In genomic region chr9:136092353-136092650, GRCh38 we compare ENCODE assay signal across 18 cellular contexts. TPM values are rescaled to one million over a fixed set of nuclear protein-coding genes. Genes with fewer than 3 reads are reported as not detected.
DNase-seq lines count a peak whose midpoint lies in the region; ATAC-seq and TF ChIP-seq lines count a peak whose summit lies in the region.
"Had no signal": no experiment of that assay in that cellular context is flagged by ENCODE, and none has a peak within 500 bp of the region (broad histone marks: within the 10 kb centered on the region; RNA-seq: fewer than 3 reads in every experiment).

No MANE protein-coding gene starts in this region.

- H2BK15ac ChIP-seq in IMR-90 (ENCODE audit: low read depth, low read length): no peak overlapping the region

- no TSS peak for BruUV-seq in IMR-90 (replicated peaks; lab: Mats Ljungman, UMichigan)

- no peak for DNase-seq in IMR-90
- DNase-seq in body of pancreas: no peak
- no peak for DNase-seq in neural crest cell (ENCODE audit: low read depth, low spot score)
- no peak for DNase-seq in testis
- DNase-seq in effector CD4-positive, alpha-beta T cell: no peak
- no peak for DNase-seq in COLO668 (lab: John Stamatoyannopoulos, UW; ENCODE audit: unreplicated experiment)
- no peak for DNase-seq in stimulated activated CD4-positive, alpha-beta T cell treated with anti-CD3 and anti-CD28 coated beads, Interleukin-2, amount 100 ng/mL, for 24 hours
- DNase-seq: activated CD4-positive, alpha-beta T cell treated with anti-CD3 and anti-CD28 coated beads, Interleukin-2, amount 50 U/mL, for 48 hours; activated naive CD8-positive, alpha-beta T cell treated with anti-CD3 and anti-CD28 coated beads for 36 hours; activated T-cell treated with anti-CD3 and anti-CD28 coated beads, Interleukin-2, amount 50 U/mL, for 48 hours; HCEC 1CT; naive B cell; NCI-H2029; NCI-H524 had no signal

- in situ Hi-C loops in IMR-90 (cut with MboI; ENCODE audit: low sequenced_read_pairs): no loop called here

- H3K27me3 Mint-ChIP-seq in neural crest cell (ENCODE audit: low read depth): peaks cover 15% of the 10 kb centered on the region
- H3K27me3 Mint-ChIP-seq: activated naive CD8-positive, alpha-beta T cell treated with anti-CD3 and anti-CD28 coated beads for 36 hours had no signal

- H3K9me3 ChIP-seq in IMR-90 (ENCODE audit: control insufficient read depth, insufficient read depth, low read length): no peaks in the 10 kb centered on the region
- no peaks in the 10 kb centered on the region for H3K9me3 ChIP-seq in body of pancreas
- no peaks in the 10 kb centered on the region for H3K9me3 ChIP-seq in testis
- H3K9me3 ChIP-seq: BLaER1 treated with 17β-estradiol and CSF1 and Interleukin-3, amounts not matched to agents 10 nM and 100 nM; breast epithelium; suprapubic skin had no signal

- H3K36me3 Mint-ChIP-seq in neural crest cell (ENCODE audit: low read depth): no peaks in the 10 kb centered on the region
- H3K36me3 Mint-ChIP-seq: activated naive CD8-positive, alpha-beta T cell treated with anti-CD3 and anti-CD28 coated beads for 36 hours; naive B cell had no signal

- intact Hi-C loops in IMR-90 (cut with micrococcal nuclease): no loop called here
- intact Hi-C loops in body of pancreas (cut with DNase I): loop anchor here (5.0 kb wide), 1 partner anchor 35 kb away; no protein-coding TSS in a partner anchor
- intact Hi-C loops in testis (cut with DNase I; ENCODE audit: low total_unique reads): no loop called here

- no peak overlapping the region for H2BK5ac ChIP-seq in IMR-90 (ENCODE audit: low read depth, low read length, poor library complexity, severe bottlenecking)

- CTCF ChIA-PET in IMR-90 (lab: Yijun Ruan, JAX): no interaction called here

- H3K27ac ChIP-seq in IMR-90 (ENCODE audit: insufficient read depth, low read length) (no peak overlapping the region), body of pancreas (peak overlapping the region in 3 of 4 donors; percentile 52 to 88 (median 85)), testis (peak overlapping the region; percentile 31 to 88)

- TF ChIP-seq RAD21 in IMR-90 (IDR thresholded peaks at IDR 0.05; ENCODE audit: low read length): no peak

- H3K4me1 ChIP-seq in IMR-90 (ENCODE audit: control insufficient read depth, insufficient read depth, low read length) (peaks cover 23% of the 10 kb centered on the region), body of pancreas (peaks cover 70% of the 10 kb centered on the region), testis (peaks cover 74% of the 10 kb centered on the region)

- peaks cover 5% of the 10 kb centered on the region for H3K9me1 ChIP-seq in IMR-90 (ENCODE audit: insufficient read depth, low read length)

- no peak overlapping the region for H2AFZ ChIP-seq in IMR-90 (replicated peaks; ENCODE audit: low read length, poor library complexity)

- 84% methylated on average over 5 of the region's 10 CpGs; no CpG with 5 or more reads in 1 of the 2 experiments for WGBS in IMR-90 (ENCODE audit: extremely low coverage in 2 of 2, insufficient read length in 1 of 2), 2 experiments
- 77 to 83% methylated on average over 10 of the region's 10 CpGs for WGBS in body of pancreas, 2 donors
- 96% methylated on average over 10 of the region's 10 CpGs; no CpG with 5 or more reads in 1 of the 2 donors for WGBS in testis, 2 donors

- POLR2A ChIA-PET in IMR-90 (lab: Charles Lee; ENCODE audit: unreplicated experiment): no interaction called here

- H2AK9ac ChIP-seq in IMR-90 (replicated peaks; ENCODE audit: low read depth, low read length, poor library complexity): no peak overlapping the region

- H3K14ac ChIP-seq in IMR-90 (replicated peaks; ENCODE audit: low read depth, low read length): no peak overlapping the region

- no peaks in the 10 kb centered on the region for H3K9me3 Mint-ChIP-seq in neural crest cell
- H3K9me3 Mint-ChIP-seq: activated naive CD8-positive, alpha-beta T cell treated with anti-CD3 and anti-CD28 coated beads for 36 hours; naive B cell had no signal

- no peak overlapping the region for H4K8ac ChIP-seq in IMR-90 (ENCODE audit: low read depth in 2 of 2, low read length in 2 of 2)

- peaks cover 13% of the 10 kb centered on the region for H3K4me1 Mint-ChIP-seq in neural crest cell

- peaks cover 68% of the 10 kb centered on the region for H4K20me1 ChIP-seq in IMR-90 (ENCODE audit: insufficient read depth, low read length)

- H3K36me3 ChIP-seq in IMR-90 (ENCODE audit: control insufficient read depth, insufficient read depth, low read length) (peaks cover 6% of the 10 kb centered on the region; the same call in 1 of the 2 replicates), body of pancreas (replicated peaks in 1 of 2; ENCODE audit: insufficient read depth in 1 of 2, low read depth in 2 of 2) (no peaks in the 10 kb centered on the region), testis (ENCODE audit: low read depth, missing control alignments) (no peaks in the 10 kb centered on the region)
- H3K36me3 ChIP-seq: BLaER1 treated with 17β-estradiol and CSF1 and Interleukin-3, amounts not matched to agents 10 nM and 100 nM; breast epithelium; suprapubic skin had no signal

- no peak for ATAC-seq in IMR-90 (ENCODE audit: low read depth)
- ATAC-seq in body of pancreas: no peak
- ATAC-seq: left lobe of liver had no signal

- dilution Hi-C loops in IMR-90 (cut with HindIII; ENCODE audit: low sequenced_read_pairs, unreplicated experiment): no loop called here

- H4K5ac ChIP-seq in IMR-90 (ENCODE audit: low read depth, low read length): no peak overlapping the region

- no peak overlapping the region for H2BK20ac ChIP-seq in IMR-90 (ENCODE audit: low read depth, low read length)

- no peak overlapping the region for H4K91ac ChIP-seq in IMR-90 (ENCODE audit: insufficient read depth, low read depth, low read length)

- H3K4ac ChIP-seq in IMR-90 (ENCODE audit: low read depth, low read length): no peak overlapping the region; the same call in 1 of the 2 replicates

- no peak overlapping the region for H3K18ac ChIP-seq in IMR-90 (ENCODE audit: low read depth, low read length)

- H2AK5ac ChIP-seq in IMR-90 (ENCODE audit: low read depth, low read length): peak overlapping the region; percentile 43; the same call in 1 of the 2 replicates

- H2BK120ac ChIP-seq in IMR-90 (ENCODE audit: low read depth, low read length): no peak overlapping the region

- no peak overlapping the region for H3K23ac ChIP-seq in IMR-90 (ENCODE audit: low read depth, low read length)

- H3K79me1 ChIP-seq in IMR-90 (ENCODE audit: low read depth in 1 of 2, low read length in 2 of 2): peaks cover 9 to 59% of the 10 kb centered on the region in 2 experiments

- H3K4me3 Mint-ChIP-seq in neural crest cell: peak overlapping the region; percentile 88

- no peak overlapping the region for H3K56ac ChIP-seq in IMR-90 (ENCODE audit: extremely low read depth, insufficient read depth, low read length)

- no peak for TF ChIP-seq CTCF in IMR-90 (conservative IDR thresholded peaks at IDR 0.05; ENCODE audit: low read depth, low read length)
- no peak for TF ChIP-seq CTCF in body of pancreas (IDR thresholded peaks at IDR 0.05)
- TF ChIP-seq CTCF in neural crest cell (conservative IDR thresholded peaks at IDR 0.05): no peak
- no peak for TF ChIP-seq CTCF in testis (IDR thresholded peaks at IDR 0.05)

- no peak for TF ChIP-seq POLR2A in IMR-90 (IDR thresholded peaks at IDR 0.05; ENCODE audit: low read depth, low read length)
- TF ChIP-seq POLR2A in body of pancreas (IDR thresholded peaks at IDR 0.05): no peak
- no peak for TF ChIP-seq POLR2A in testis (IDR thresholded peaks at IDR 0.05)

- H3K9ac ChIP-seq in IMR-90 (ENCODE audit: low read depth, low read length): no peak overlapping the region

- H3K27ac Mint-ChIP-seq in neural crest cell (ENCODE audit: unreplicated experiment): no peak overlapping the region
- H3K27ac Mint-ChIP-seq: activated naive CD8-positive, alpha-beta T cell treated with anti-CD3 and anti-CD28 coated beads for 36 hours; naive B cell had no signal

- H3K4me3 ChIP-seq in IMR-90 (ENCODE audit: insufficient read depth, low read depth, low read length) (no peak overlapping the region), body of pancreas (no peak overlapping the region), testis (no peak overlapping the region)

- H3K4me2 ChIP-seq in IMR-90 (ENCODE audit: low read depth, low read length): no peak overlapping the region

- H3K27me3 ChIP-seq in IMR-90 (ENCODE audit: control insufficient read depth, insufficient read depth, low read length) (no peaks in the 10 kb centered on the region), body of pancreas (no peaks in the 10 kb centered on the region), testis (no peaks in the 10 kb centered on the region)
- H3K27me3 ChIP-seq: breast epithelium, suprapubic skin had no signal

TF ChIP-seq in IMR-90, 13 proteins besides CTCF, POLR2A, EP300 and RAD21 (continues in another document):
- TF ChIP-seq ELK1 (IDR thresholded peaks at IDR 0.05; ENCODE audit: borderline replicate concordance, low read depth, low read length) (no peak), CHD1 (IDR thresholded peaks at IDR 0.05; ENCODE audit: low read depth, low read length) (no peak), MXI1 (IDR thresholded peaks at IDR 0.05; ENCODE audit: borderline replicate concordance, low read depth, low read length) (no peak), RFX5 (IDR thresholded peaks at IDR 0.05; ENCODE audit: low read depth, low read length) (no peak), BHLHE40 (IDR thresholded peaks at IDR 0.05; ENCODE audit: low read depth, low read length) (no peak)

RNA-seq across cellular contexts. Expression of gene NACC2, which starts 2.8 kb away (rescaled TPM):
- total RNA-seq in IMR-90 (2012; rRNA removed) (7.9 and 11.1 TPM in 2 replicates), body of pancreas (10 to 100 TPM; 16.6 to 21.1 TPM), neural crest cell (8.1 and 8.6 TPM in 2 replicates), testis (10 to 100 TPM; 49.5 to 49.7 TPM)
- polyA plus RNA-seq in IMR-90 (2012; rRNA removed) (19.0 and 21.2 TPM in 2 replicates), testis (ENCODE audit: insufficient read depth, low read depth, low replicate concordance) (29.3 TPM)
- polyA plus RNA-seq in IMR-90 (2012; cell fraction: cytosol; rRNA removed): 16.0 and 22.9 TPM in 2 replicates
- polyA plus RNA-seq in IMR-90 (2012; cell fraction: nucleus; rRNA removed; ENCODE audit: low replicate concordance): 27.3 and 39.1 TPM in 2 replicates

RNA-seq across cellular contexts. Expression of gene TMEM250, which starts 26.4 kb away (rescaled TPM):
- total RNA-seq in IMR-90 (2012; rRNA removed): 12.5 and 14.0 TPM in 2 replicates
- polyA plus RNA-seq in IMR-90 (2012; rRNA removed): 17.5 and 18.6 TPM in 2 replicates
- polyA plus RNA-seq in IMR-90 (2012; cell fraction: cytosol; rRNA removed): 29.9 and 32.6 TPM in 2 replicates
- polyA plus RNA-seq in IMR-90 (2012; cell fraction: nucleus; rRNA removed; ENCODE audit: low replicate concordance): 12.4 and 30.2 TPM in 2 replicates
- 10 to 100 TPM; 21.3 to 47.1 TPM for total RNA-seq in body of pancreas
- total RNA-seq in neural crest cell: 37.4 and 39.0 TPM in 2 replicates
- total RNA-seq in testis: 10 to 100 TPM; 57.8 to 73.0 TPM
- polyA plus RNA-seq in testis (ENCODE audit: insufficient read depth, low read depth, low replicate concordance): 29.4 TPM
